Comparison of ENCODE assay signal across 12 cellular contexts in the genomic region with DNA sequence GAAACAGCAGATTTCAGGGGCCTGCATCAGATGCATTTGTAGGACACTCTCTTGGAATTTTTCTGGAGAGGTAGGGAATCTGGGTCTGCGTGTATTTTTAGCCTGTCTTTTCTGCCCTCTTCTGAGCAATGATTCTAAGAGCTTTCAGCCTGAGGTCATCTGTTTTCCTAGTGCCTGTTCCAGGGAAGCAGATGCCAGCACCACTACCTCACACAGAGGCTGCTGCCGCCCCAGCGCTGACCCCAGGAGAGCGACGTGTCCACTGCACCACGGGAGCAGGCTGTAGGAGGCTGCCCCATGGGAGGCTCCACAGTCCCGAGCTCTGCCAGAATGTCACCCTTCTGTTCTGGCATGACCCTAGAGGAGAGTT.
DNase-seq lines count a peak whose midpoint lies in the region; ATAC-seq and TF ChIP-seq lines count a peak whose summit lies in the region.
"Had no signal": no experiment of that assay in that cellular context is flagged by ENCODE, and none has a peak within 500 bp of the region (broad histone marks: within the 10 kb centered on the region; RNA-seq: fewer than 3 reads in every experiment).

No MANE protein-coding gene starts in this region.

- H3K9me3 Mint-ChIP-seq in endodermal cell = no peaks in the 10 kb centered on the region
- peaks cover 0 to 6% (median 2%) of the 10 kb centered on the region in 7 donors for H3K9me3 Mint-ChIP-seq in CD14-positive monocyte
- H3K9me3 Mint-ChIP-seq: activated naive CD4-positive, alpha-beta T cell treated with anti-CD3 and anti-CD28 coated beads, Interleukin-2, amount 10 ng/mL, durations not matched to agents 7 days and 5 days had no signal

- no peak overlapping the region for H4K5ac ChIP-seq in mesendoderm (ENCODE audit: low read length)

- H3K9me3 ChIP-seq in endodermal cell (ENCODE audit: control insufficient read depth, low read length) = no peaks in the 10 kb centered on the region

- no peaks in the 10 kb centered on the region for H3K79me2 ChIP-seq in mesendoderm (ENCODE audit: control insufficient read depth, insufficient read depth, low read length)

- H3K56ac ChIP-seq in mesendoderm (ENCODE audit: low read length) = no peak overlapping the region

- 65 to 87% methylated on average over 3 to 7 of the region's 7 CpGs for WGBS in endodermal cell (ENCODE audit: insufficient coverage in 1 of 2, insufficient read length in 1 of 2), 2 experiments
- no CpG with 5 or more reads among the region's 7 CpGs for WGBS in mesendoderm (ENCODE audit: extremely low coverage, insufficient coverage, low lambda C conversion rate)

- H3K27ac ChIP-seq in endodermal cell (ENCODE audit: low read depth, low read length) (no peak overlapping the region), mesendoderm (ENCODE audit: low read depth, low read length) (no peak overlapping the region)
- H3K27ac ChIP-seq: 22Rv1, HL-60 had no signal

- no peak overlapping the region for H2BK5ac ChIP-seq in mesendoderm (ENCODE audit: low read length)

- H3K27me3 Mint-ChIP-seq in endodermal cell (ENCODE audit: insufficient read depth) (peaks cover 2% of the 10 kb centered on the region), CD14-positive monocyte (ENCODE audit: low read depth in 3 of 3) (peaks cover 0 to 6% (median 4%) of the 10 kb centered on the region in 3 donors)

- no peak for TF ChIP-seq CTCF in endodermal cell (conservative IDR thresholded peaks at IDR 0.05)
- no peak for TF ChIP-seq CTCF in CD14-positive monocyte (IDR thresholded peaks at IDR 0.05)

- no peaks in the 10 kb centered on the region for H3K36me3 ChIP-seq in endodermal cell (ENCODE audit: control insufficient read depth, insufficient read depth, low read length)
- no peaks in the 10 kb centered on the region for H3K36me3 ChIP-seq in mesendoderm (ENCODE audit: control insufficient read depth, insufficient read depth, low read length)

- H4K8ac ChIP-seq in mesendoderm (ENCODE audit: low read depth, low read length) = no peak overlapping the region

- no peak overlapping the region for H3K23ac ChIP-seq in mesendoderm (ENCODE audit: low read length)

- H3K4me1 ChIP-seq in endodermal cell (ENCODE audit: control insufficient read depth, insufficient read depth, low read length) (no peaks in the 10 kb centered on the region), mesendoderm (ENCODE audit: control insufficient read depth, low read depth, low read length) (no peaks in the 10 kb centered on the region)

- H3K9ac ChIP-seq in endodermal cell (ENCODE audit: extremely low read depth, low read length, poor library complexity, severe bottlenecking) (no peak overlapping the region), mesendoderm (ENCODE audit: low read length) (no peak overlapping the region)

- H3K4me1 Mint-ChIP-seq in endodermal cell = no peaks in the 10 kb centered on the region
- no peaks in the 10 kb centered on the region for H3K4me1 Mint-ChIP-seq in CD14-positive monocyte
- H3K4me1 Mint-ChIP-seq: activated naive CD4-positive, alpha-beta T cell treated with anti-CD3 and anti-CD28 coated beads, Interleukin-2, amount 10 ng/mL, durations not matched to agents 7 days and 5 days had no signal

- no peak for ATAC-seq in HG03354 (IDR thresholded peaks at IDR 0.05; ENCODE audit: poor library complexity, severe bottlenecking, unreplicated experiment)

- no peak overlapping the region for H3K4ac ChIP-seq in mesendoderm (ENCODE audit: low read depth, low read length)

- H2BK15ac ChIP-seq in mesendoderm (replicated peaks; ENCODE audit: low read depth) = no peak overlapping the region

- H3K4me3 Mint-ChIP-seq in endodermal cell (no peak overlapping the region), CD14-positive monocyte (no peak overlapping the region)
- H3K4me3 Mint-ChIP-seq: activated naive CD4-positive, alpha-beta T cell treated with anti-CD3 and anti-CD28 coated beads, Interleukin-2, amount 10 ng/mL, durations not matched to agents 7 days and 5 days had no signal

- H3K4me3 ChIP-seq in endodermal cell (ENCODE audit: low read length) = no peak overlapping the region
- H3K4me3 ChIP-seq in mesendoderm (ENCODE audit: low read length) = no peak overlapping the region

- H2BK120ac ChIP-seq in mesendoderm (ENCODE audit: low read depth, low read length) = no peak overlapping the region

- H3K36me3 Mint-ChIP-seq in endodermal cell (ENCODE audit: low read depth) (no peaks in the 10 kb centered on the region), CD14-positive monocyte (no peaks in the 10 kb centered on the region)
- H3K36me3 Mint-ChIP-seq: activated naive CD4-positive, alpha-beta T cell treated with anti-CD3 and anti-CD28 coated beads, Interleukin-2, amount 10 ng/mL, durations not matched to agents 7 days and 5 days had no signal

- intact Hi-C loops in CD14-positive monocyte (cut with micrococcal nuclease) = no loop called here

- no peak overlapping the region for H3K27ac Mint-ChIP-seq in endodermal cell
- H3K27ac Mint-ChIP-seq in CD14-positive monocyte = no peak overlapping the region
- H3K27ac Mint-ChIP-seq: activated naive CD4-positive, alpha-beta T cell treated with anti-CD3 and anti-CD28 coated beads, Interleukin-2, amount 10 ng/mL, durations not matched to agents 7 days and 5 days had no signal

- DNase-seq in DMS 273 (lab: John Stamatoyannopoulos, UW; ENCODE audit: unreplicated experiment) = peak; percentile 34
- no peak for DNase-seq in DMS 273 treated with DMSO at 0.1 percent for 48 hours (lab: John Stamatoyannopoulos, UW)
- DNase-seq in endodermal cell = peak; percentile 42
- DNase-seq in mesendoderm = peak; percentile 45
- no peak for DNase-seq in NCI-H82 (lab: John Stamatoyannopoulos, UW)
- no peak for DNase-seq in CD14-positive monocyte (ENCODE audit: low spot score)
- no peak for DNase-seq in DMS53 (lab: John Stamatoyannopoulos, UW)
- DNase-seq: activated naive CD4-positive, alpha-beta T cell treated with anti-CD3 and anti-CD28 coated beads, Interleukin-2, amount 10 ng/mL, durations not matched to agents 7 days and 5 days; NCI-H510A treated with DMSO at 0.1 percent for 48 hours had no signal

- H2AK5ac ChIP-seq in mesendoderm (ENCODE audit: low read length) = no peak overlapping the region

- H3K27me3 ChIP-seq in endodermal cell (ENCODE audit: control insufficient read depth, insufficient read depth, low read length, poor library complexity, severe bottlenecking) (no peaks in the 10 kb centered on the region), mesendoderm (ENCODE audit: insufficient read depth, low read length, poor library complexity) (no peaks in the 10 kb centered on the region)

- no peak overlapping the region for H3K4me2 ChIP-seq in mesendoderm (ENCODE audit: low read length)

- H3K18ac ChIP-seq in mesendoderm (ENCODE audit: low read length) = no peak overlapping the region

- H3K79me1 ChIP-seq in mesendoderm (ENCODE audit: low read length) = no peaks in the 10 kb centered on the region

Comparison
In these comparisons a context has a peak if more than half of its experiments do, and no peak if none do; other contexts are left out.
1. DNase-seq: peak in DMS 273 (single experiment), endodermal cell (single experiment) and mesendoderm (single experiment); none in DMS 273 treated with DMSO at 0.1 percent for 48 hours (single experiment), NCI-H82 (single experiment), CD14-positive monocyte (single experiment) and DMS53 (single experiment).